Comparison of ENCODE assay signal across 21 cellular contexts in the genomic region with DNA sequence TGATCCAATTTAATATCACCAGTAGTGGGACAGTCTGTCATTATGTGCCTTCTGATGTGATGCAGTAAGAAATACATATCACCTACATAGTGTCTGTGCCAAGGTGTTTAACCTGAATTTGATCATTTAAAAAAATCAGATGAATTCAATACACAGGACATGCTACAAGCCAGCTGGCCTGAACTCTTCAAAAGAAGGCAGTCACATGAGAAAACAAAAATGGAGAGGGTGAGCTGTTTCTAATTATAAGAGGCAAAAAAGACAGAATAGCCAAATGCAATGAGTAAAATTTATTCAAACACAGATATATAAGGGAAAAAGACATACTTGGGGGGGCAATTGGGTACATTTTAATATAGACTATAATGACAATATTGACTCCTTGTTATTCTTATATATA.
"Had no signal": no experiment of that assay in that cellular context is flagged by ENCODE, and none has a peak within 500 bp of the region (broad histone marks: within the 10 kb centered on the region; RNA-seq: fewer than 3 reads in every experiment).

No MANE protein-coding gene starts in this region.

- H3K9me3 ChIP-seq: colonic mucosa, lower lobe of right lung, prostate gland, right atrium auricular region, suprapubic skin had no signal

- H3K36me3 ChIP-seq: brain microvascular endothelial cell, colonic mucosa, lower lobe of right lung, prostate gland, right atrium auricular region, suprapubic skin had no signal

- ATAC-seq: activated CD4-positive, CD25-positive, alpha-beta regulatory T cell treated with anti-CD3 and anti-CD28 coated beads, Interleukin-2, amount 50 U/mL, for 24 hours; activated naive CD8-positive, alpha-beta T cell treated with anti-CD3 and anti-CD28 coated beads, Interleukin-2, amount 50 U/mL, for 24 hours; lower lobe of right lung; stimulated activated naive CD8-positive, alpha-beta T cell treated with anti-CD3 and anti-CD28 coated beads, Interleukin-15, amount 100 ng/mL, for 72 hours; T-helper 17 cell had no signal

- H3K4me1 Mint-ChIP-seq: activated naive CD4-positive, alpha-beta T cell treated with anti-CD3 and anti-CD28 coated beads, Interleukin-2, amount 10 ng/mL, durations not matched to agents 7 days and 5 days; central memory CD8-positive, alpha-beta T cell; nephron; stimulated activated naive CD8-positive, alpha-beta T cell treated with anti-CD3 and anti-CD28 coated beads, Interleukin-15, amount 100 ng/mL, for 72 hours had no signal

- H3K9me3 Mint-ChIP-seq: activated naive CD8-positive, alpha-beta T cell treated with anti-CD3 and anti-CD28 coated beads, Interleukin-2, amount 50 U/mL, for 24 hours; central memory CD8-positive, alpha-beta T cell had no signal

- DNase-seq: activated CD4-positive, alpha-beta T cell treated with anti-CD3 and anti-CD28 coated beads, Interleukin-2, amount 10 ng/mL, durations not matched to agents 7 days and 5 days; activated CD8-positive, alpha-beta memory T cell treated with anti-CD3 and anti-CD28 coated beads, Interleukin-2, amount 50 U/mL, for 4 hours; activated effector memory CD4-positive, alpha-beta T cell treated with Interleukin-2 at 50 U/mL for 16 hours; activated naive CD4-positive, alpha-beta T cell treated with anti-CD3 and anti-CD28 coated beads, Interleukin-2, amount 10 ng/mL, durations not matched to agents 7 days and 5 days; activated naive CD8-positive, alpha-beta T cell treated with anti-CD3 and anti-CD28 coated beads, Interleukin-2, amount 50 U/mL, for 24 hours; activated T-cell treated with anti-CD3 and anti-CD28 coated beads, Interleukin-2, amount 50 U/mL, for 48 hours; aorta; colonic mucosa; endodermal cell; left cardiac atrium; lower lobe of right lung; stimulated activated naive CD8-positive, alpha-beta T cell treated with anti-CD3 and anti-CD28 coated beads, Interleukin-15, amount 100 ng/mL, for 72 hours; T-helper 17 cell had no signal

- H3K27me3 Mint-ChIP-seq: activated CD4-positive, alpha-beta T cell treated with anti-CD3 and anti-CD28 coated beads, Interleukin-2, amount 10 ng/mL, durations not matched to agents 7 days and 5 days; activated naive CD4-positive, alpha-beta T cell treated with anti-CD3 and anti-CD28 coated beads, Interleukin-2, amount 10 ng/mL, durations not matched to agents 7 days and 5 days; activated naive CD8-positive, alpha-beta T cell treated with anti-CD3 and anti-CD28 coated beads, Interleukin-2, amount 50 U/mL, for 24 hours; central memory CD8-positive, alpha-beta T cell; stimulated activated naive CD8-positive, alpha-beta T cell treated with anti-CD3 and anti-CD28 coated beads, Interleukin-15, amount 100 ng/mL, for 72 hours; T-helper 17 cell had no signal

- H3K4me3 ChIP-seq: colonic mucosa, lower lobe of right lung, prostate gland, right atrium auricular region, suprapubic skin had no signal

- H3K27ac Mint-ChIP-seq: activated CD4-positive, alpha-beta T cell treated with anti-CD3 and anti-CD28 coated beads, Interleukin-2, amount 10 ng/mL, durations not matched to agents 7 days and 5 days; activated naive CD4-positive, alpha-beta T cell treated with anti-CD3 and anti-CD28 coated beads, Interleukin-2, amount 10 ng/mL, durations not matched to agents 7 days and 5 days; activated naive CD8-positive, alpha-beta T cell treated with anti-CD3 and anti-CD28 coated beads, Interleukin-2, amount 50 U/mL, for 24 hours; endodermal cell; mesothelial cell of epicardium; nephron; stimulated activated naive CD8-positive, alpha-beta T cell treated with anti-CD3 and anti-CD28 coated beads, Interleukin-15, amount 100 ng/mL, for 72 hours; T-helper 17 cell had no signal

- H3K27ac ChIP-seq: brain microvascular endothelial cell, colonic mucosa, lower lobe of right lung, prostate gland, right atrium auricular region, suprapubic skin had no signal

- H3K4me3 Mint-ChIP-seq: activated CD4-positive, alpha-beta T cell treated with anti-CD3 and anti-CD28 coated beads, Interleukin-2, amount 10 ng/mL, durations not matched to agents 7 days and 5 days; activated naive CD4-positive, alpha-beta T cell treated with anti-CD3 and anti-CD28 coated beads, Interleukin-2, amount 10 ng/mL, durations not matched to agents 7 days and 5 days; activated naive CD8-positive, alpha-beta T cell treated with anti-CD3 and anti-CD28 coated beads, Interleukin-2, amount 50 U/mL, for 24 hours; central memory CD8-positive, alpha-beta T cell; endodermal cell; mesothelial cell of epicardium; nephron; stimulated activated naive CD8-positive, alpha-beta T cell treated with anti-CD3 and anti-CD28 coated beads, Interleukin-15, amount 100 ng/mL, for 72 hours; T-helper 17 cell had no signal

- H3K27me3 ChIP-seq: brain microvascular endothelial cell, colonic mucosa, right atrium auricular region, suprapubic skin had no signal

- H3K4me1 ChIP-seq: colonic mucosa, lower lobe of right lung, prostate gland had no signal
